Comparison of ENCODE assay signal across 16 cellular contexts in genomic region chr2:43391877-43392214, GRCh38.
DNase-seq lines count a peak whose midpoint lies in the region; ATAC-seq, FAIRE-seq and TF ChIP-seq lines count a peak whose summit lies in the region.
"Had no signal": no experiment of that assay in that cellular context is flagged by ENCODE, and none has a peak within 500 bp of the region (broad histone marks: within the 10 kb centered on the region; RNA-seq: fewer than 3 reads in every experiment).

No MANE protein-coding gene starts in this region.

- no peaks in the 10 kb centered on the region for H3K27me3 ChIP-seq in esophagus muscularis mucosa
- no peaks in the 10 kb centered on the region for H3K27me3 ChIP-seq in vagina
- H3K27me3 ChIP-seq: testis had no signal

- H3K4me1 Mint-ChIP-seq in nephron: peaks cover 59% of the 10 kb centered on the region

- no peak for FAIRE-seq in urothelium cell line (lab: Jason Lieb, UNC)

- no peak for TF ChIP-seq CTCF in esophagus muscularis mucosa (IDR thresholded peaks at IDR 0.05)
- TF ChIP-seq CTCF in nephron (IDR thresholded peaks at IDR 0.05; ENCODE audit: unreplicated experiment in 3 of 3): no peak
- no peak for TF ChIP-seq CTCF in vagina (IDR thresholded peaks at IDR 0.05)

- H3K4me3 ChIP-seq in esophagus muscularis mucosa: no peak overlapping the region
- no peak overlapping the region for H3K4me3 ChIP-seq in vagina
- H3K4me3 ChIP-seq: testis had no signal

- no peak for DNase-seq in Right ventricle myocardium inferior (ENCODE audit: missing footprints)
- no peak for DNase-seq in cardiac septum (ENCODE audit: low spot score)
- DNase-seq in esophagus muscularis mucosa (ENCODE audit: extremely low spot score): no peak
- DNase-seq in vagina (ENCODE audit: extremely low spot score in 2 of 2): no peak
- no peak for DNase-seq in NCI-H82 treated with DMSO at 0.1 percent for 48 hours (lab: John Stamatoyannopoulos, UW; ENCODE audit: unreplicated experiment)
- no peak for DNase-seq in urothelium cell line (ENCODE audit: low spot score)
- DNase-seq in caudate nucleus (lab: John Stamatoyannopoulos, UW): no peak
- DNase-seq: 8988T; activated CD4-positive, alpha-beta T cell treated with anti-CD3 and anti-CD28 coated beads, Interleukin-2, amount 50 U/mL, for 48 hours; activated naive CD4-positive, alpha-beta T cell treated with anti-CD3 and anti-CD28 coated beads for 36 hours; Karpas-422; mesendoderm; NCI-H2171; OCI-M1; testis had no signal

- H3K9me3 ChIP-seq in esophagus muscularis mucosa (no peaks in the 10 kb centered on the region), vagina (no peaks in the 10 kb centered on the region)
- H3K9me3 ChIP-seq: testis had no signal

- no peak for TF ChIP-seq EP300 in esophagus muscularis mucosa (IDR thresholded peaks at IDR 0.05)

- H3K27ac Mint-ChIP-seq in nephron: peak overlapping the region; percentile 51 to 86 (median 82)
- H3K27ac Mint-ChIP-seq: activated naive CD4-positive, alpha-beta T cell treated with anti-CD3 and anti-CD28 coated beads for 36 hours had no signal

- TF ChIP-seq POLR2A in esophagus muscularis mucosa (IDR thresholded peaks at IDR 0.05; ENCODE audit: low read depth) (no peak), vagina (IDR thresholded peaks at IDR 0.05) (no peak)

- no peaks in the 10 kb centered on the region for H3K9me3 Mint-ChIP-seq in nephron
- H3K9me3 Mint-ChIP-seq: activated naive CD4-positive, alpha-beta T cell treated with anti-CD3 and anti-CD28 coated beads for 36 hours had no signal

- H3K36me3 ChIP-seq in esophagus muscularis mucosa: peaks cover 0 to 12% (median 0%) of the 10 kb centered on the region in 4 donors
- H3K36me3 ChIP-seq in vagina: no peaks in the 10 kb centered on the region

- H3K4me1 ChIP-seq in esophagus muscularis mucosa (peaks cover 10 to 65% (median 53%) of the 10 kb centered on the region in 4 donors), vagina (peaks cover 16% of the 10 kb centered on the region)
- H3K4me1 ChIP-seq: testis had no signal

- peaks cover 19% of the 10 kb centered on the region for H3K36me3 Mint-ChIP-seq in nephron (ENCODE audit: low read depth)

- 50% methylated on average over 4 of the region's 4 CpGs for WGBS in esophagus muscularis mucosa

- peak; percentile 35 for ATAC-seq in Right ventricle myocardium inferior

- H3K27me3 Mint-ChIP-seq in nephron (ENCODE audit: low read depth): no peaks in the 10 kb centered on the region

- no peak overlapping the region for H3K4me3 Mint-ChIP-seq in nephron
- H3K4me3 Mint-ChIP-seq: activated naive CD4-positive, alpha-beta T cell treated with anti-CD3 and anti-CD28 coated beads for 36 hours had no signal

- H3K27ac ChIP-seq in esophagus muscularis mucosa (replicated peaks in 1 of 4): peak overlapping the region; percentile 58 to 77 (median 66)
- peak overlapping the region; percentile 58 for H3K27ac ChIP-seq in vagina
- H3K27ac ChIP-seq in caudate nucleus (ENCODE audit: low read depth, low read length): no peak overlapping the region
- H3K27ac ChIP-seq: testis had no signal

- intact Hi-C loops in Right ventricle myocardium inferior (cut with DNase I): no loop called here
- intact Hi-C loops in cardiac septum (cut with DNase I): no loop called here
- intact Hi-C loops in esophagus muscularis mucosa (cut with DNase I): loop anchor here (1.0 kb wide), 1 partner anchor 35 kb away; no protein-coding TSS in a partner anchor
- intact Hi-C loops in vagina (cut with DNase I): no loop called here
